ENCODE assay signal across 11 cellular contexts in the genomic region with DNA sequence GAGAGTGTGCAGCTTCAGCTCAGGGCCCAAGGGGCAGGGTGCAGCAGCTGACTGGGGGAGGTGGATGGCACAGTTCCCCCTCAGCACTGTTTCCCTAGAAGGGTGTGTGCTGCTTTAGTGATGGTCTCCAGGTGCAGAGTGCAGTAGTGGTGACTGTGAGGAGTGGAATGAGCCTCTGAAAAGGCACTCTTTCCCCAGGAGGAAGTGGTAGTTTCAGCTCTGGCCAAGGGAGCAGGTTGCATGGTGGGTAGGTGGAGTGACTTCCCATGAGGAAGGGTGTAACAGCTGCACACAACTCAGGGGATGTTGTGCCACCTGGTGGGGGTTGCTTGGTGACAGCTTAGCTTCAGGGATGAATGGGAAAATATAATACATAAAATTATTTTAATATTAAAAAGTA.
DNase-seq lines count a peak whose midpoint lies in the region; ATAC-seq, FAIRE-seq and TF ChIP-seq lines count a peak whose summit lies in the region.
"Had no signal": no experiment of that assay in that cellular context is flagged by ENCODE, and none has a peak within 500 bp of the region (broad histone marks: within the 10 kb centered on the region; RNA-seq: fewer than 3 reads in every experiment).

No MANE protein-coding gene starts in this region.

- H3K4me3 ChIP-seq in GM23338: no peak overlapping the region
- no peak overlapping the region for H3K4me3 ChIP-seq in fibroblast of mammary gland (ENCODE audit: control insufficient read depth, low read depth, low read length)
- H3K4me3 ChIP-seq: colonic mucosa, SK-N-MC had no signal

- H3K9me3 Mint-ChIP-seq in GM23338: no peaks in the 10 kb centered on the region

- no peaks in the 10 kb centered on the region for H3K27me3 ChIP-seq in GM23338 (ENCODE audit: insufficient read depth)
- H3K27me3 ChIP-seq: colonic mucosa, neutrophil had no signal

- H3F3A ChIP-seq in GM23338 (replicated peaks; ENCODE audit: low read depth): no peaks in the 10 kb centered on the region

- no peak for FAIRE-seq in D721Med (lab: Jason Lieb, UNC)

- H2AFZ ChIP-seq in GM23338: peak overlapping the region; percentile 64

- TF ChIP-seq CTCF in D721Med (IDR thresholded peaks at IDR 0.05; ENCODE audit: insufficient read depth, missing control alignments): peak; percentile 55
- peak; percentile 30 to 66; a peak in 3 of 4 replicates for TF ChIP-seq CTCF in GM23338 (conservative IDR thresholded peaks at IDR 0.05; ENCODE audit: low read depth in 2 of 2)
- no peak for TF ChIP-seq CTCF in fibroblast of mammary gland (conservative IDR thresholded peaks at IDR 0.05; ENCODE audit: control insufficient read depth, insufficient read depth, low read depth, low read length)

- H3K27ac Mint-ChIP-seq in GM23338: no peak overlapping the region; the same call in 1 of the 2 replicates

- H3K4me2 ChIP-seq in GM23338: no peak overlapping the region

- no peaks in the 10 kb centered on the region for H3K79me2 ChIP-seq in GM23338 (replicated peaks; ENCODE audit: insufficient read depth)

- no peak overlapping the region for H3K27ac ChIP-seq in GM23338 (ENCODE audit: low read depth)
- H3K27ac ChIP-seq: colonic mucosa, neutrophil, SK-N-MC had no signal

- no peaks in the 10 kb centered on the region for H3K36me3 Mint-ChIP-seq in GM23338 (ENCODE audit: low read depth)

- H3K27me3 Mint-ChIP-seq in GM23338 (ENCODE audit: insufficient read depth, low read depth, poor library complexity): no peaks in the 10 kb centered on the region

- ATAC-seq in GM23338: peak; percentile 68

- H3K9me2 ChIP-seq in GM23338 (ENCODE audit: insufficient read depth): no peaks in the 10 kb centered on the region

- H3K4me3 Mint-ChIP-seq in GM23338: no peak overlapping the region

- H3K4me1 ChIP-seq in GM23338 (ENCODE audit: insufficient read depth): no peaks in the 10 kb centered on the region
- H3K4me1 ChIP-seq: colonic mucosa had no signal

- peaks cover 4% of the 10 kb centered on the region; the same call in 1 of the 3 replicates for H3K4me1 Mint-ChIP-seq in GM23338

- DNase-seq in D721Med (ENCODE audit: insufficient read length, low spot score): no peak
- DNase-seq in GM23338 (ENCODE audit: low spot score): peak; percentile 34
- DNase-seq in NCI-H1092 treated with DMSO at 0.1 percent for 48 hours (lab: John Stamatoyannopoulos, UW): peak; percentile 6
- DNase-seq in fibroblast of mammary gland (ENCODE audit: low read depth): peak; percentile 2
- no peak for DNase-seq in NCI-H1105 (lab: John Stamatoyannopoulos, UW)
- DNase-seq in NCI-H2029 (lab: John Stamatoyannopoulos, UW): no peak
- no peak for DNase-seq in activated effector memory CD4-positive, alpha-beta T cell treated with Interleukin-2 at 50 U/mL for 16 hours
- DNase-seq in C1 segment of cervical spinal cord (lab: John Stamatoyannopoulos, UW): no peak
- DNase-seq: colonic mucosa had no signal

- H3K36me3 ChIP-seq in GM23338 (ENCODE audit: insufficient read depth): no peaks in the 10 kb centered on the region
- H3K36me3 ChIP-seq: colonic mucosa, neutrophil had no signal

- H4K20me1 ChIP-seq in GM23338 (replicated peaks; ENCODE audit: insufficient read depth): no peaks in the 10 kb centered on the region

TF ChIP-seq in GM23338, 12 proteins besides CTCF, POLR2A, EP300 and RAD21:
- TF ChIP-seq ETS1 (IDR thresholded peaks at IDR 0.05): no peak
- TF ChIP-seq NANOG (IDR thresholded peaks at IDR 0.05; ENCODE audit: borderline replicate concordance): no peak
- TF ChIP-seq REST (IDR thresholded peaks at IDR 0.05; ENCODE audit: unreplicated experiment): no peak
- no peak for TF ChIP-seq JUNB (IDR thresholded peaks at IDR 0.05; ENCODE audit: unreplicated experiment)
- TF ChIP-seq POLR2AphosphoS5 (IDR thresholded peaks at IDR 0.05; ENCODE audit: low read depth): no peak
- no peak for TF ChIP-seq CREB1 (CRISPR knock-in tag; IDR thresholded peaks at IDR 0.05; ENCODE audit: low read depth)
- TF ChIP-seq ZNF331 (CRISPR knock-in tag; IDR thresholded peaks at IDR 0.05; ENCODE audit: low read depth): no peak
- no peak for TF ChIP-seq EZH2phosphoT487 (IDR thresholded peaks at IDR 0.05; ENCODE audit: unreplicated experiment)

Comparison
In these comparisons a context has a peak if more than half of its experiments do, and no peak if none do; other contexts are left out.
1. DNase-seq: peak in GM23338 (single experiment), NCI-H1092 treated with DMSO at 0.1 percent for 48 hours (single experiment) and fibroblast of mammary gland (single experiment); none in D721Med (single experiment), NCI-H1105 (single experiment), NCI-H2029 (single experiment), activated effector memory CD4-positive, alpha-beta T cell treated with Interleukin-2 at 50 U/mL for 16 hours (single experiment) and C1 segment of cervical spinal cord (0 of 14).